ENCODE assay signal across 26 cellular contexts in the genomic region with DNA sequence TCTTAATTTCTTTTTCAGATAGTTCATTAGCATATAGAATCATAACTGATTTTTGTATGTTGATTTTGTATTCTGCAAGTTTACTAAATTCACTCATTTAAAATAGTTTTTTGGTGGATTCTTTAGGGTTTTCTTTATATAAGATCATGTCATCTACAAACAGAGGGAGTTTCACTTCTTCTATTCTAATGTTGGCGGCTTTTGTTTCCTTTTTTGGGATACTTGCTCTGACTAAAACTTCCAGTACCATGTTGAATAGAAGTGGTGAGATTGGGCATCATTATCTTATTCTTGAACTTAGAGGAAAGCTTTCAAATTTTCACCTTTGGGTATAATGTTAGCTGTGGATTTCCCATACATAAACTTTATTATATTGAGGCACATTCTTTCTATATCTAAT.
"Had no signal": no experiment of that assay in that cellular context is flagged by ENCODE, and none has a peak within 500 bp of the region (broad histone marks: within the 10 kb centered on the region; RNA-seq: fewer than 3 reads in every experiment).

No MANE protein-coding gene starts in this region.

- H3K4me2 ChIP-seq: hepatocyte, neural progenitor cell had no signal

- H3K27ac ChIP-seq: colonic mucosa, dorsolateral prefrontal cortex, hepatocyte, left ventricle myocardium inferior, neural progenitor cell, suprapubic skin, tibial nerve had no signal

- H2AFZ ChIP-seq: hepatocyte, neural progenitor cell had no signal

- H3K9me3 ChIP-seq: colonic mucosa, suprapubic skin had no signal

- H3K79me2 ChIP-seq: hepatocyte had no signal

- ATAC-seq: effector memory CD8-positive, alpha-beta T cell; esophagus mucosa; naive thymus-derived CD8-positive, alpha-beta T cell; sciatic nerve; stimulated activated effector memory CD8-positive, alpha-beta T cell treated with anti-CD3 and anti-CD28 coated beads, Interleukin-12 subunit alpha, Interleukin-12 subunit beta, amount 100 ng/mL, for 72 hours; stimulated activated naive CD8-positive, alpha-beta T cell treated with anti-CD3 and anti-CD28 coated beads, Interleukin-15, amount 100 ng/mL, for 72 hours had no signal

- H3K4me3 ChIP-seq: colonic mucosa, dorsolateral prefrontal cortex, hepatocyte, left ventricle myocardium inferior, neural progenitor cell, suprapubic skin, tibial nerve had no signal

- H3K4me1 ChIP-seq: colonic mucosa, left ventricle myocardium inferior, neural progenitor cell, suprapubic skin, tibial nerve had no signal

- H3K36me3 ChIP-seq: colonic mucosa, left ventricle myocardium inferior, neural progenitor cell, suprapubic skin, tibial nerve had no signal

- DNase-seq: activated CD4-positive, alpha-beta T cell treated with anti-CD3 and anti-CD28 coated beads for 4 hours; activated CD4-positive, alpha-beta T cell treated with anti-CD3 and anti-CD28 coated beads, Interleukin-2, amount 50 U/mL, for 48 hours; activated CD4-positive, CD25-positive, alpha-beta regulatory T cell; activated CD8-positive, alpha-beta memory T cell treated with anti-CD3 and anti-CD28 coated beads, Interleukin-2, amount 50 U/mL, for 48 hours; activated naive CD4-positive, alpha-beta T cell treated with Interleukin-2 at 50 U/mL for 16 hours; activated naive CD8-positive, alpha-beta T cell treated with anti-CD3 and anti-CD28 coated beads, Interleukin-2, amount 10 ng/mL, durations not matched to agents 7 days and 5 days; activated T-cell treated with anti-CD3 and anti-CD28 coated beads, Interleukin-2, amount 50 U/mL, for 48 hours; amygdala; colonic mucosa; dorsolateral prefrontal cortex; effector memory CD8-positive, alpha-beta T cell; glutamatergic neuron; immature natural killer cell; left ventricle myocardium inferior; naive thymus-derived CD8-positive, alpha-beta T cell; posterior cingulate gyrus; small intestine; stimulated activated CD4-positive, alpha-beta T cell treated with anti-CD3 and anti-CD28 coated beads, Interleukin-2, amount 100 ng/mL, for 24 hours; stimulated activated naive CD8-positive, alpha-beta T cell treated with anti-CD3 and anti-CD28 coated beads, Interleukin-15, amount 100 ng/mL, for 72 hours had no signal
